ENCODE assay signal across 8 cellular contexts in the genomic region with DNA sequence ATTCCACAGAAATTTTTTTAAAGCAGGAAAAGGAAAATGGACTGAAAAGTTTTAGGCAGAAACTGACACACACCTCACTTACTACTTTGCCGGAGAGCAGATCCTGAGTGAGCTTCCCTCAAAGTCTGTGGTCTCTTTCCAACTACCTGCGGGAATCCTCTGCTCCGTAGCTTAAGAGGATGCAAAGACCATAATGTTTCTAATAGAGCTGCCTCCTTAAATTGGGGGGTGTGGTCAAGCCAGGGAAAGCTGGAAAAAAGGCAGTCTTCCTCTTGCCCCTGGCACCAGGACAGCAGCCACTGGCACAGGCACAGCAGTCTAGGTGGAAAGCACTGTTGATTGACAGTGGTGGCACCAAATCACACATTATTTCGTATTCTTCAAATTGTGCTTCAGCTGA. TPM values are rescaled to one million over a fixed set of nuclear protein-coding genes. Genes with fewer than 3 reads are reported as not detected.
DNase-seq lines count a peak whose midpoint lies in the region; ATAC-seq and TF ChIP-seq lines count a peak whose summit lies in the region.

ETS1 (minus strand) TSS at position 144 of the 400 bp plus-strand sequence. CDS start 14,428 bp downstream, outside the sequence.

- peaks cover 9% of the 10 kb centered on the region; the same call in 1 of the 2 replicates for H3K27me3 Mint-ChIP-seq in HFFc6 (ENCODE audit: insufficient read depth)
- peaks cover 0 to 2% of the 10 kb centered on the region in 2 donors for H3K27me3 Mint-ChIP-seq in T-cell

- no peak within 1 kb of the TSS for H3K4me3 Mint-ChIP-seq in HFFc6
- H3K4me3 Mint-ChIP-seq in T-cell: no peak within 1 kb of the TSS

- POLR2A ChIA-PET in T-cell (lab: Charles Lee): no interaction called here

- ATAC-seq in T-cell (replicated peaks in 1 of 4) (no peak), GM18505 (IDR thresholded peaks at IDR 0.05; ENCODE audit: unreplicated experiment) (no peak)

- H3K36me3 ChIP-seq in left ventricle myocardium inferior (no peaks in the 10 kb centered on the region), WERI-Rb-1 (no peaks in the 10 kb centered on the region)

- H3K36me3 Mint-ChIP-seq in HFFc6 (ENCODE audit: low read depth) (no peaks in the 10 kb centered on the region; the same call in 1 of the 2 replicates), T-cell (no peaks in the 10 kb centered on the region)

- H3K27ac Mint-ChIP-seq in HFFc6: no peak within 1 kb of the TSS
- H3K27ac Mint-ChIP-seq in T-cell: no peak within 1 kb of the TSS

- H3K27ac ChIP-seq in left ventricle myocardium inferior (replicated peaks): peak within 1 kb of the TSS; percentile 76
- no peak within 1 kb of the TSS for H3K27ac ChIP-seq in WERI-Rb-1

- H3K9me3 Mint-ChIP-seq in HFFc6: no peaks in the 10 kb centered on the region
- H3K9me3 Mint-ChIP-seq in T-cell: no peaks in the 10 kb centered on the region

- H3K4me3 ChIP-seq in left ventricle myocardium inferior (peak within 1 kb of the TSS; percentile 62), WERI-Rb-1 (ENCODE audit: low read depth, low read length) (no peak within 1 kb of the TSS)

- H3K4me1 ChIP-seq in left ventricle myocardium inferior: peaks cover 39% of the 10 kb centered on the region

- no peak for TF ChIP-seq POLR2A in GM18505 (IDR thresholded peaks at IDR 0.05; ENCODE audit: borderline replicate concordance, extremely low read depth, insufficient read depth, insufficient read length)

- DNase-seq in HFFc6: no peak
- no peak for DNase-seq in T-cell
- no peak for DNase-seq in left ventricle myocardium inferior
- no peak for DNase-seq in renal cortical epithelial cell (ENCODE audit: low read depth)
- DNase-seq in WERI-Rb-1: no peak
- no peak for DNase-seq in RPMI8226
- DNase-seq in SW 1271 (lab: John Stamatoyannopoulos, UW): no peak

- CTCF ChIA-PET in T-cell (lab: Charles Lee): no interaction called here

- no peak for TF ChIP-seq CTCF in HFFc6 (IDR thresholded peaks at IDR 0.05)
- no peak for TF ChIP-seq CTCF in left ventricle myocardium inferior (IDR thresholded peaks at IDR 0.05; ENCODE audit: borderline replicate concordance)
- TF ChIP-seq CTCF in WERI-Rb-1 (IDR thresholded peaks at IDR 0.05; ENCODE audit: low read depth, low read length): no peak

- intact Hi-C loops in left ventricle myocardium inferior (cut with micrococcal nuclease): no loop called here

- H3K27me3 ChIP-seq in left ventricle myocardium inferior (ENCODE audit: low read depth) (no peaks in the 10 kb centered on the region), WERI-Rb-1 (ENCODE audit: insufficient read depth, low read depth, severe bottlenecking) (peaks cover 37% of the 10 kb centered on the region)

- H3K9me3 ChIP-seq in left ventricle myocardium inferior (replicated peaks) (no peaks in the 10 kb centered on the region), WERI-Rb-1 (ENCODE audit: severe bottlenecking) (no peaks in the 10 kb centered on the region)

- peaks cover 37% of the 10 kb centered on the region for H3K4me1 Mint-ChIP-seq in HFFc6 (ENCODE audit: low read depth)
- H3K4me1 Mint-ChIP-seq in T-cell: peaks cover 20 to 43% (median 23%) of the 10 kb centered on the region in 3 donors

RNA-seq across cellular contexts. Expression of gene ETS1, which starts in this region (rescaled TPM):
- total RNA-seq in HFFc6 (2021; fragmentation: NEBNext Ultra II Directional; extraction: Animal tissue kit (Norgen Biotek cat#: 25700)): 10 to 100 TPM; 55.2 to 78.6 (median 73.2) TPM
- total RNA-seq in T-cell: 1,000 to 10,000 TPM in 1 of 5 donors, 100 to 1,000 TPM in 4; 773 to 1,065 (median 854) TPM
- 45.3 TPM for total RNA-seq in left ventricle myocardium inferior
- total RNA-seq in renal cortical epithelial cell: 52.7 and 121 TPM in 2 replicates
